In the genomic region with DNA sequence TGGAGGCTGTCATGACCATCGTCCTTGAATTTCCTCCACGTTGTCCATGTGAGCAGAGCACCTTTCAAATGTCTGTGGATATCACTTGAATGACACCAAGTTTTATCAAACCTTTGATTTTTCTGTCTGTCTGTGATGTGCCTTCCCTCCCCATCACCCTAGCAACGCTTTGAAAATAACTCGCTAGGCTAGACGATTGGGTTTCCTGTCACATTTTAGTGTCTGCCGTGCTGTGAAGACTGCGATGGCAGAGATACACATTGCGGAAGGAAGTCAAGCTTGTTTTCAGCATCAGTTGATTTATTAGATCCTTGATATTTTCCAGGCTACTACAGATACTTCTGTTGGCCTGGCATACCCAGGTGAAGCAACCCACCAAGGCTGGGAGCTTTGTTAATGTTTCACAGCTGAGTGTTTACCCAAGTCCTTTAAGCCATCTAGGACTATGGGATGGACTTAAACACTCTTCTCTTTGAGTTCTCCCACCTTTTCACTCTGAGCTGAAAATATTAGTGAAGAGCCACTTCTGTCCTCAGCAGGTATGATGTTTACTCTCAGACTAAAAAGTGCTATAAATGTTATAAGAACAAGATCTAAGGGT, we compare ENCODE assay signal across 1 cellular context.
TF ChIP-seq lines count a peak whose summit lies in the region.

No MANE protein-coding gene starts in this region.

TF ChIP-seq in SK-N-SH treated with all-trans-retinoic acid at 6 μM for 48 hours, 23 proteins besides CTCF, POLR2A, EP300 and RAD21 (continued from another document):
- TF ChIP-seq, protein P1, sequence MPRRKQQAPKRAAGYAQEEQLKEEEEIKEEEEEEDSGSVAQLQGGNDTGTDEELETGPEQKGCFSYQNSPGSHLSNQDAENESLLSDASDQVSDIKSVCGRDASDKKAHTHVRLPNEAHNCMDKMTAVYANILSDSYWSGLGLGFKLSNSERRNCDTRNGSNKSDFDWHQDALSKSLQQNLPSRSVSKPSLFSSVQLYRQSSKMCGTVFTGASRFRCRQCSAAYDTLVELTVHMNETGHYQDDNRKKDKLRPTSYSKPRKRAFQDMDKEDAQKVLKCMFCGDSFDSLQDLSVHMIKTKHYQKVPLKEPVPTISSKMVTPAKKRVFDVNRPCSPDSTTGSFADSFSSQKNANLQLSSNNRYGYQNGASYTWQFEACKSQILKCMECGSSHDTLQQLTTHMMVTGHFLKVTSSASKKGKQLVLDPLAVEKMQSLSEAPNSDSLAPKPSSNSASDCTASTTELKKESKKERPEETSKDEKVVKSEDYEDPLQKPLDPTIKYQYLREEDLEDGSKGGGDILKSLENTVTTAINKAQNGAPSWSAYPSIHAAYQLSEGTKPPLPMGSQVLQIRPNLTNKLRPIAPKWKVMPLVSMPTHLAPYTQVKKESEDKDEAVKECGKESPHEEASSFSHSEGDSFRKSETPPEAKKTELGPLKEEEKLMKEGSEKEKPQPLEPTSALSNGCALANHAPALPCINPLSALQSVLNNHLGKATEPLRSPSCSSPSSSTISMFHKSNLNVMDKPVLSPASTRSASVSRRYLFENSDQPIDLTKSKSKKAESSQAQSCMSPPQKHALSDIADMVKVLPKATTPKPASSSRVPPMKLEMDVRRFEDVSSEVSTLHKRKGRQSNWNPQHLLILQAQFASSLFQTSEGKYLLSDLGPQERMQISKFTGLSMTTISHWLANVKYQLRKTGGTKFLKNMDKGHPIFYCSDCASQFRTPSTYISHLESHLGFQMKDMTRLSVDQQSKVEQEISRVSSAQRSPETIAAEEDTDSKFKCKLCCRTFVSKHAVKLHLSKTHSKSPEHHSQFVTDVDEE (CRISPR knock-in tag; IDR thresholded peaks at IDR 0.05), result no peak
- TF ChIP-seq ZFP30 (CRISPR knock-in tag; IDR thresholded peaks at IDR 0.05) (no peak), PPARA (CRISPR knock-in tag; IDR thresholded peaks at IDR 0.05; ENCODE audit: borderline replicate concordance) (no peak), RARB (CRISPR knock-in tag; IDR thresholded peaks at IDR 0.05) (no peak), CSDC2 (CRISPR knock-in tag; IDR thresholded peaks at IDR 0.05) (no peak), SNAI2 (CRISPR knock-in tag; IDR thresholded peaks at IDR 0.05) (no peak), BACH2 (CRISPR knock-in tag; IDR thresholded peaks at IDR 0.05; ENCODE audit: borderline replicate concordance) (no peak)
- TF ChIP-seq, protein P2, sequence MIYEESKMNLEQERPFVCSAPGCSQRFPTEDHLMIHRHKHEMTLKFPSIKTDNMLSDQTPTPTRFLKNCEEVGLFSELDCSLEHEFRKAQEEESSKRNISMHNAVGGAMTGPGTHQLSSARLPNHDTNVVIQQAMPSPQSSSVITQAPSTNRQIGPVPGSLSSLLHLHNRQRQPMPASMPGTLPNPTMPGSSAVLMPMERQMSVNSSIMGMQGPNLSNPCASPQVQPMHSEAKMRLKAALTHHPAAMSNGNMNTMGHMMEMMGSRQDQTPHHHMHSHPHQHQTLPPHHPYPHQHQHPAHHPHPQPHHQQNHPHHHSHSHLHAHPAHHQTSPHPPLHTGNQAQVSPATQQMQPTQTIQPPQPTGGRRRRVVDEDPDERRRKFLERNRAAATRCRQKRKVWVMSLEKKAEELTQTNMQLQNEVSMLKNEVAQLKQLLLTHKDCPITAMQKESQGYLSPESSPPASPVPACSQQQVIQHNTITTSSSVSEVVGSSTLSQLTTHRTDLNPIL (CRISPR knock-in tag; IDR thresholded peaks at IDR 0.05; ENCODE audit: low read depth), result no peak
